19 cellular contexts compared by ENCODE assay signal in genomic region chr2:189037518-189037917, GRCh38.
DNase-seq lines count a peak whose midpoint lies in the region; ATAC-seq and TF ChIP-seq lines count a peak whose summit lies in the region.
"Had no signal": no experiment of that assay in that cellular context is flagged by ENCODE, and none has a peak within 500 bp of the region (broad histone marks: within the 10 kb centered on the region; RNA-seq: fewer than 3 reads in every experiment).

No MANE protein-coding gene starts in this region.

- H3K27ac ChIP-seq in fibroblast of lung (ENCODE audit: insufficient read depth, low read length) (no peak overlapping the region), subcutaneous abdominal adipose tissue (ENCODE audit: low read depth, low read length) (peak overlapping the region; percentile 19), left lung (no peak overlapping the region)
- H3K27ac ChIP-seq: coronary artery, epithelial cell of prostate, heart left ventricle, prostate gland, tibial artery had no signal

- no peaks in the 10 kb centered on the region for H3K79me2 ChIP-seq in fibroblast of lung (ENCODE audit: control insufficient read depth, insufficient read depth, low read length)

- H3K9me3 ChIP-seq in fibroblast of lung (ENCODE audit: control insufficient read depth, insufficient read depth, low read depth, low read length) (no peaks in the 10 kb centered on the region), subcutaneous abdominal adipose tissue (ENCODE audit: control insufficient read depth in 5 of 5, low read length in 5 of 5) (no peaks in the 10 kb centered on the region), left lung (no peaks in the 10 kb centered on the region)
- H3K9me3 ChIP-seq: heart left ventricle, prostate gland, tibial artery had no signal

- no peaks in the 10 kb centered on the region for H4K20me1 ChIP-seq in fibroblast of lung (ENCODE audit: control insufficient read depth, extremely low read depth, insufficient read depth, low read length)

- H3K27me3 ChIP-seq in fibroblast of lung (ENCODE audit: control insufficient read depth, insufficient read depth, low read length): no peaks in the 10 kb centered on the region
- no peaks in the 10 kb centered on the region for H3K27me3 ChIP-seq in subcutaneous abdominal adipose tissue (ENCODE audit: control insufficient read depth in 5 of 5, insufficient read depth in 4 of 5, low read length in 5 of 5)
- H3K27me3 ChIP-seq in left lung: no peaks in the 10 kb centered on the region
- H3K27me3 ChIP-seq: heart left ventricle, tibial artery had no signal

- H3K36me3 ChIP-seq in fibroblast of lung (ENCODE audit: control insufficient read depth, insufficient read depth, low read length) (peaks cover 17% of the 10 kb centered on the region), subcutaneous abdominal adipose tissue (ENCODE audit: control insufficient read depth in 5 of 5, insufficient read depth in 5 of 5, low read length in 5 of 5) (peaks cover 43 to 78% (median 57%) of the 10 kb centered on the region in 5 donors), left lung (peaks cover 0 to 16% of the 10 kb centered on the region in 2 donors)
- H3K36me3 ChIP-seq: prostate gland had no signal

- peak overlapping the region; percentile 8 for H3K4me2 ChIP-seq in fibroblast of lung (ENCODE audit: extremely low read depth, insufficient read depth, low read length)

- TF ChIP-seq CTCF in fibroblast of lung (conservative IDR thresholded peaks at IDR 0.05 in 1 of 2, IDR thresholded peaks at IDR 0.05 in 1 of 2; ENCODE audit: low read depth in 1 of 2, low read length in 2 of 2): no peak
- TF ChIP-seq CTCF in left lung (IDR thresholded peaks at IDR 0.05): no peak

- intact Hi-C loops in left lung (cut with DNase I): no loop called here

- DNase-seq in HCEC 1CT: peak; percentile 67
- DNase-seq in fibroblast of lung (ENCODE audit: low read depth in 2 of 2): peak; percentile 64 to 65
- no peak for DNase-seq in hepatic stellate cell (ENCODE audit: low spot score)
- no peak for DNase-seq in C1 segment of cervical spinal cord (lab: John Stamatoyannopoulos, UW)
- no peak for DNase-seq in left lung
- DNase-seq: activated effector memory CD4-positive, alpha-beta T cell treated with Interleukin-2 at 50 U/mL for 16 hours; amniotic stem cell; DMS53; heart left ventricle; islet precursor cell; natural killer cell; NCI-H1417 treated with DMSO at 0.1 percent for 48 hours; T1000; tibial artery had no signal

- H3K9ac ChIP-seq in fibroblast of lung (ENCODE audit: insufficient read depth, low read length) (no peak overlapping the region), subcutaneous abdominal adipose tissue (ENCODE audit: low read length in 5 of 5) (no peak overlapping the region)

- no peak overlapping the region for H2AFZ ChIP-seq in fibroblast of lung (ENCODE audit: low read length)

- peaks cover 2% of the 10 kb centered on the region for H3K4me1 ChIP-seq in fibroblast of lung (ENCODE audit: control insufficient read depth, extremely low read depth, insufficient read depth, low read length)
- H3K4me1 ChIP-seq in subcutaneous abdominal adipose tissue (ENCODE audit: control insufficient read depth in 5 of 5, insufficient read depth in 5 of 5, low read length in 5 of 5): peaks cover 0 to 21% (median 4%) of the 10 kb centered on the region in 5 donors
- no peaks in the 10 kb centered on the region for H3K4me1 ChIP-seq in left lung
- H3K4me1 ChIP-seq: heart left ventricle, prostate gland had no signal

- H3K4me3 ChIP-seq in fibroblast of lung (replicated peaks in 1 of 4; ENCODE audit: control extremely low read depth in 1 of 4, insufficient read depth in 1 of 4, low read depth in 3 of 4, low read length in 4 of 4): no peak overlapping the region
- no peak overlapping the region for H3K4me3 ChIP-seq in subcutaneous abdominal adipose tissue (ENCODE audit: low read depth in 1 of 5, low read length in 5 of 5)
- H3K4me3 ChIP-seq in left lung: no peak overlapping the region
- H3K4me3 ChIP-seq: coronary artery, heart left ventricle, prostate gland, tibial artery had no signal

- ATAC-seq in SK-N-SH treated with all-trans-retinoic acid at 6 μM for 48 hours (peak; percentile 77), left lung (no peak)
- ATAC-seq: heart left ventricle, natural killer cell had no signal

TF ChIP-seq in SK-N-SH treated with all-trans-retinoic acid at 6 μM for 48 hours, 23 proteins besides CTCF, POLR2A, EP300 and RAD21:
- TF ChIP-seq PPARA (CRISPR knock-in tag; IDR thresholded peaks at IDR 0.05; ENCODE audit: borderline replicate concordance): no peak
- peak; percentile 28; the same call in 1 of the 2 replicates for TF ChIP-seq ISL1 (CRISPR knock-in tag; IDR thresholded peaks at IDR 0.05)

Comparison
In these comparisons a context has a peak if more than half of its experiments do, and no peak if none do; other contexts are left out.
1. DNase-seq: peak in HCEC 1CT (single experiment) and fibroblast of lung (2 of 2); none in hepatic stellate cell (single experiment), C1 segment of cervical spinal cord (0 of 14) and left lung (0 of 2).